ENCODE assay signal across 24 cellular contexts in genomic region chr11:117210620-117211019, GRCh38. TPM values are rescaled to one million over a fixed set of nuclear protein-coding genes. Genes with fewer than 3 reads are reported as not detected.
DNase-seq lines count a peak whose midpoint lies in the region; ATAC-seq, FAIRE-seq and TF ChIP-seq lines count a peak whose summit lies in the region.
"Had no signal": no experiment of that assay in that cellular context is flagged by ENCODE, and none has a peak within 500 bp of the region (broad histone marks: within the 10 kb centered on the region; RNA-seq: fewer than 3 reads in every experiment).

No MANE protein-coding gene starts in this region.

- no peak for ATAC-seq in natural killer cell treated with Interleukin-12 subunit alpha and Interleukin-12 subunit beta and Interleukin-15 and Interleukin-18, amount 100 ng/mL, for 72 hours
- ATAC-seq in natural killer cell (no peak), GM18870 (IDR thresholded peaks at IDR 0.05; ENCODE audit: unreplicated experiment) (no peak)
- ATAC-seq: GM12878, HepG2 had no signal

- H3K27ac Mint-ChIP-seq in natural killer cell treated with Interleukin-12 subunit alpha and Interleukin-12 subunit beta and Interleukin-15 and Interleukin-18, amount 100 ng/mL, for 72 hours = no peak overlapping the region
- H3K27ac Mint-ChIP-seq in natural killer cell (no peak overlapping the region), nephron progenitor cell (peak overlapping the region; percentile 80)

- TF ChIP-seq EP300 in esophagus muscularis mucosa (IDR thresholded peaks at IDR 0.05) = no peak

- peak; percentile 10 for DNase-seq in natural killer cell treated with Interleukin-12 subunit alpha and Interleukin-12 subunit beta and Interleukin-15 and Interleukin-18, amount 100 ng/mL, for 72 hours (ENCODE audit: low spot score)
- no peak for DNase-seq in natural killer cell
- no peak for DNase-seq in esophagus muscularis mucosa (ENCODE audit: extremely low spot score)
- DNase-seq in nephron progenitor cell = no peak
- DNase-seq in esophagus squamous epithelium (lab: John Stamatoyannopoulos, UW) = no peak
- DNase-seq in HTR-8/SVneo (ENCODE audit: insufficient read length, low spot score) = no peak
- DNase-seq: CD4-positive, CD25-positive, alpha-beta regulatory T cell; COR-L47; DMS 273 treated with DMSO at 0.1 percent for 48 hours; DMS79 treated with DMSO at 0.1 percent for 48 hours; H9; KBM-7; MM.1S; NCI-H1092; NCI-H1436 treated with DMSO at 0.1 percent for 48 hours; NCI-H1930; NCI-H69; PC-9; RPMI8226; SHP77 treated with DMSO at 0.1 percent for 48 hours had no signal

- H3K9me3 ChIP-seq in esophagus muscularis mucosa = no peaks in the 10 kb centered on the region
- H3K9me3 ChIP-seq in esophagus squamous epithelium = no peaks in the 10 kb centered on the region

- peaks cover 0 to 19% (median 14%) of the 10 kb centered on the region in 4 donors for H3K4me1 ChIP-seq in esophagus muscularis mucosa
- H3K4me1 ChIP-seq in esophagus squamous epithelium = no peaks in the 10 kb centered on the region

- no peaks in the 10 kb centered on the region for H3K27me3 Mint-ChIP-seq in natural killer cell treated with Interleukin-12 subunit alpha and Interleukin-12 subunit beta and Interleukin-15 and Interleukin-18, amount 100 ng/mL, for 72 hours
- H3K27me3 Mint-ChIP-seq in natural killer cell (ENCODE audit: low read depth in 2 of 2) (no peaks in the 10 kb centered on the region), nephron progenitor cell (ENCODE audit: low read depth, poor library complexity) (no peaks in the 10 kb centered on the region)
- H3K27me3 Mint-ChIP-seq: CD4-positive, CD25-positive, alpha-beta regulatory T cell had no signal

- H3K9me3 Mint-ChIP-seq in natural killer cell treated with Interleukin-12 subunit alpha and Interleukin-12 subunit beta and Interleukin-15 and Interleukin-18, amount 100 ng/mL, for 72 hours = no peaks in the 10 kb centered on the region
- H3K9me3 Mint-ChIP-seq in natural killer cell = no peaks in the 10 kb centered on the region
- H3K9me3 Mint-ChIP-seq in nephron progenitor cell = no peaks in the 10 kb centered on the region
- H3K9me3 Mint-ChIP-seq: CD4-positive, CD25-positive, alpha-beta regulatory T cell; H9 had no signal

- peaks cover 8 to 13% of the 10 kb centered on the region in 2 donors for H3K4me1 Mint-ChIP-seq in natural killer cell treated with Interleukin-12 subunit alpha and Interleukin-12 subunit beta and Interleukin-15 and Interleukin-18, amount 100 ng/mL, for 72 hours (ENCODE audit: low read depth in 2 of 2)
- peaks cover 9 to 14% of the 10 kb centered on the region in 2 donors for H3K4me1 Mint-ChIP-seq in natural killer cell
- H3K4me1 Mint-ChIP-seq in nephron progenitor cell = peaks cover 16% of the 10 kb centered on the region

- H3K27ac ChIP-seq in esophagus muscularis mucosa (replicated peaks in 1 of 4) (peak overlapping the region; percentile 48 to 74 (median 60)), esophagus squamous epithelium (no peak overlapping the region)
- H3K27ac ChIP-seq: PC-9, SK-N-MC had no signal

- H3K27me3 ChIP-seq in esophagus muscularis mucosa = no peaks in the 10 kb centered on the region
- H3K27me3 ChIP-seq in esophagus squamous epithelium = no peaks in the 10 kb centered on the region

- H3K4me3 Mint-ChIP-seq in natural killer cell treated with Interleukin-12 subunit alpha and Interleukin-12 subunit beta and Interleukin-15 and Interleukin-18, amount 100 ng/mL, for 72 hours = no peak overlapping the region
- H3K4me3 Mint-ChIP-seq in natural killer cell (no peak overlapping the region), nephron progenitor cell (no peak overlapping the region)
- H3K4me3 Mint-ChIP-seq: H9 had no signal

- TF ChIP-seq POLR2A in esophagus muscularis mucosa (IDR thresholded peaks at IDR 0.05; ENCODE audit: low read depth) (no peak), esophagus squamous epithelium (IDR thresholded peaks at IDR 0.05) (no peak)

- H3K36me3 Mint-ChIP-seq in natural killer cell treated with Interleukin-12 subunit alpha and Interleukin-12 subunit beta and Interleukin-15 and Interleukin-18, amount 100 ng/mL, for 72 hours = peaks cover 25% of the 10 kb centered on the region
- H3K36me3 Mint-ChIP-seq in natural killer cell (peaks cover 16% of the 10 kb centered on the region), nephron progenitor cell (ENCODE audit: low read depth) (peaks cover 33% of the 10 kb centered on the region)

- TF ChIP-seq CTCF in natural killer cell (IDR thresholded peaks at IDR 0.05) = no peak
- no peak for TF ChIP-seq CTCF in esophagus muscularis mucosa (IDR thresholded peaks at IDR 0.05)
- no peak for TF ChIP-seq CTCF in nephron progenitor cell (IDR thresholded peaks at IDR 0.05)
- no peak for TF ChIP-seq CTCF in esophagus squamous epithelium (IDR thresholded peaks at IDR 0.05)

- H3K36me3 ChIP-seq in esophagus muscularis mucosa (peaks cover 6 to 50% (median 30%) of the 10 kb centered on the region in 4 donors), esophagus squamous epithelium (peaks cover 0 to 62% (median 6%) of the 10 kb centered on the region in 3 donors)

- no peak for FAIRE-seq in HTR-8/SVneo (lab: Jason Lieb, UNC)
- FAIRE-seq: GM12878, HepG2 had no signal

- H3K4me3 ChIP-seq in esophagus muscularis mucosa = no peak overlapping the region
- H3K4me3 ChIP-seq in esophagus squamous epithelium = no peak overlapping the region
- H3K4me3 ChIP-seq: GM12878, PC-9, SK-N-MC had no signal

- 96% methylated on average over 3 of the region's 3 CpGs for WGBS in esophagus muscularis mucosa
- WGBS in esophagus squamous epithelium, 2 donors = 87 to 96% methylated on average over 3 of the region's 3 CpGs

- intact Hi-C loops in natural killer cell (cut with micrococcal nuclease) (no loop called here), esophagus muscularis mucosa (cut with DNase I) (no loop called here), esophagus squamous epithelium (cut with DNase I) (no loop called here)

RNA-seq across cellular contexts. Expression of gene TAGLN, which starts 11.4 kb away (rescaled TPM):
- 1 to 10 TPM; 4.8 to 7.4 TPM for total RNA-seq in natural killer cell treated with Interleukin-12 subunit alpha and Interleukin-12 subunit beta and Interleukin-15 and Interleukin-18, amount 100 ng/mL, for 72 hours
- total RNA-seq in natural killer cell = 10 to 100 TPM in 1 of 3 donors, 1 to 10 TPM in 2; 8.2 to 18.0 (median 8.3) TPM
- total RNA-seq in esophagus muscularis mucosa = over 10,000 TPM; 12,513 to 19,293 (median 14,679) TPM
- 1,000 to 10,000 TPM in 1 of 4 donors, 100 to 1,000 TPM in 2, 10 to 100 TPM in 1; 64.8 to 1,356 (median 373) TPM for total RNA-seq in esophagus squamous epithelium

RNA-seq across cellular contexts. Expression of gene PCSK7, which starts 21.3 kb away (rescaled TPM):
- 100 to 1,000 TPM; 140 to 206 TPM for total RNA-seq in natural killer cell treated with Interleukin-12 subunit alpha and Interleukin-12 subunit beta and Interleukin-15 and Interleukin-18, amount 100 ng/mL, for 72 hours
- 100 to 1,000 TPM; 397 to 471 (median 441) TPM for total RNA-seq in natural killer cell
- total RNA-seq in esophagus muscularis mucosa = 10 to 100 TPM; 27.8 to 43.7 (median 31.9) TPM
- 10 to 100 TPM; 28.7 to 53.3 (median 45.0) TPM for total RNA-seq in esophagus squamous epithelium

RNA-seq across cellular contexts. Expression of gene RNF214, which starts 21.9 kb away (rescaled TPM):
- total RNA-seq in natural killer cell treated with Interleukin-12 subunit alpha and Interleukin-12 subunit beta and Interleukin-15 and Interleukin-18, amount 100 ng/mL, for 72 hours = 10 to 100 TPM; 18.9 to 21.6 TPM
- total RNA-seq in natural killer cell = 10 to 100 TPM; 13.7 to 20.7 (median 17.3) TPM
- total RNA-seq in esophagus muscularis mucosa = 10 to 100 TPM; 12.4 to 21.5 (median 18.4) TPM
- total RNA-seq in esophagus squamous epithelium = 10 to 100 TPM in 1 of 4 donors, 1 to 10 TPM in 3; 5.0 to 10.5 (median 5.6) TPM

RNA-seq across cellular contexts. Expression of gene SIDT2, which starts 32.1 kb away (rescaled TPM):
- total RNA-seq in natural killer cell treated with Interleukin-12 subunit alpha and Interleukin-12 subunit beta and Interleukin-15 and Interleukin-18, amount 100 ng/mL, for 72 hours = 10 to 100 TPM; 23.1 to 30.3 TPM
- total RNA-seq in natural killer cell (100 to 1,000 TPM in 1 of 3 donors, 10 to 100 TPM in 2; 80.0 to 111 (median 82.0) TPM), esophagus muscularis mucosa (10 to 100 TPM; 26.5 to 34.1 (median 29.3) TPM), esophagus squamous epithelium (10 to 100 TPM in 2 of 4 donors, 1 to 10 TPM in 2; 6.9 to 20.0 (median 9.4) TPM)

Comparison
In these comparisons a context has a peak if more than half of its experiments do, and no peak if none do; other contexts are left out.
1. H3K27ac ChIP-seq: peak in esophagus muscularis mucosa (4 of 4); none in esophagus squamous epithelium (0 of 4).
2. RNA of gene TAGLN, which starts 11.4 kb away (total RNA-seq): 12,513 to 19,293 TPM in esophagus muscularis mucosa; 64.8 to 1,356 TPM in esophagus squamous epithelium, 8.2 to 18.0 TPM in natural killer cell and 4.8 to 7.4 TPM in natural killer cell treated with Interleukin-12 subunit alpha and Interleukin-12 subunit beta and Interleukin-15 and Interleukin-18, amount 100 ng/mL, for 72 hours; every median in the first group is over 4 times any median in the second.